ENCODE assay signal across 25 cellular contexts in genomic region chr3:190671658-190672057, GRCh38.
DNase-seq lines count a peak whose midpoint lies in the region; ATAC-seq, FAIRE-seq and TF ChIP-seq lines count a peak whose summit lies in the region.
"Had no signal": no experiment of that assay in that cellular context is flagged by ENCODE, and none has a peak within 500 bp of the region (broad histone marks: within the 10 kb centered on the region; RNA-seq: fewer than 3 reads in every experiment).

No MANE protein-coding gene starts in this region.

- peak overlapping the region; percentile 84 for H3K27ac Mint-ChIP-seq in astrocyte (ENCODE audit: unreplicated experiment)
- H3K27ac Mint-ChIP-seq: activated naive CD4-positive, alpha-beta T cell treated with anti-CD3 and anti-CD28 coated beads, Interleukin-2, amount 10 ng/mL, durations not matched to agents 7 days and 5 days; brain; CD4-positive, alpha-beta memory T cell had no signal

- peaks cover 12% of the 10 kb centered on the region for H3K4me1 ChIP-seq in GM23248 (ENCODE audit: insufficient read depth)
- H3K4me1 ChIP-seq in astrocyte (ENCODE audit: insufficient read depth, low read length): peaks cover 21% of the 10 kb centered on the region
- H3K4me1 ChIP-seq in hepatocyte (ENCODE audit: insufficient read depth): no peaks in the 10 kb centered on the region
- H3K4me1 ChIP-seq: psoas muscle, spleen had no signal

- H2AFZ ChIP-seq in GM23248 (no peak overlapping the region), astrocyte (ENCODE audit: low read depth, low read length) (no peak overlapping the region), hepatocyte (no peak overlapping the region)

- peak; percentile 7 for DNase-seq in AG08395 (ENCODE audit: low spot score)
- peak; percentile 34 for DNase-seq in GM23248
- peak; percentile 88 for DNase-seq in astrocyte (ENCODE audit: low read depth)
- DNase-seq in foreskin fibroblast: peak; percentile 4 to 7
- DNase-seq in NCI-H2029 treated with DMSO at 0.1 percent for 48 hours (lab: John Stamatoyannopoulos, UW): no peak
- no peak for DNase-seq in hepatocyte (ENCODE audit: low spot score)
- DNase-seq: ACHN; activated CD4-positive, alpha-beta T cell treated with anti-CD3 and anti-CD28 coated beads, Interleukin-2, amount 50 U/mL, for 4 hours; activated naive CD4-positive, alpha-beta T cell treated with anti-CD3 and anti-CD28 coated beads, Interleukin-2, amount 10 ng/mL, durations not matched to agents 7 days and 5 days; activated T-cell treated with anti-CD3 and anti-CD28 coated beads for 4 hours; CD4-positive, alpha-beta memory T cell; cortex of kidney; DMS79; Karpas-422; NCI-H2171; NCI-H526; psoas muscle; SHP77 treated with DMSO at 0.1 percent for 48 hours; spleen; T-helper 2 cell; WERI-Rb-1 had no signal

- no peak overlapping the region for H3K4me3 Mint-ChIP-seq in astrocyte (ENCODE audit: unreplicated experiment)
- H3K4me3 Mint-ChIP-seq: activated naive CD4-positive, alpha-beta T cell treated with anti-CD3 and anti-CD28 coated beads, Interleukin-2, amount 10 ng/mL, durations not matched to agents 7 days and 5 days; brain; CD4-positive, alpha-beta memory T cell; neural crest cell had no signal

- H3K4me3 ChIP-seq in GM23248 (no peak overlapping the region), astrocyte (ENCODE audit: insufficient read depth, low read depth, low read length) (no peak overlapping the region), foreskin fibroblast (ENCODE audit: low read depth in 1 of 2, low read length in 2 of 2) (no peak overlapping the region), hepatocyte (no peak overlapping the region)
- H3K4me3 ChIP-seq: psoas muscle, spleen had no signal

- no peak for ATAC-seq in HG03108 (IDR thresholded peaks at IDR 0.05; ENCODE audit: unreplicated experiment)
- ATAC-seq in HG03025 (IDR thresholded peaks at IDR 0.05; ENCODE audit: low FRiP score, unreplicated experiment): no peak
- ATAC-seq: psoas muscle had no signal

- H3K4me2 ChIP-seq in GM23248 (ENCODE audit: unreplicated experiment): no peak overlapping the region
- peak overlapping the region; percentile 18 for H3K4me2 ChIP-seq in astrocyte (ENCODE audit: low read length)
- H3K4me2 ChIP-seq in hepatocyte: no peak overlapping the region

- in situ Hi-C loops in GM23248 (cut with MboI): no loop called here

- H3K9me3 Mint-ChIP-seq in astrocyte (ENCODE audit: unreplicated experiment): peaks cover 2% of the 10 kb centered on the region
- H3K9me3 Mint-ChIP-seq: activated naive CD4-positive, alpha-beta T cell treated with anti-CD3 and anti-CD28 coated beads, Interleukin-2, amount 10 ng/mL, durations not matched to agents 7 days and 5 days; brain; CD4-positive, alpha-beta memory T cell; neural crest cell had no signal

- no peak for TF ChIP-seq CTCF in astrocyte (IDR thresholded peaks at IDR 0.05; ENCODE audit: insufficient read depth, low read depth, low read length)
- TF ChIP-seq CTCF in foreskin fibroblast (IDR thresholded peaks at IDR 0.05; ENCODE audit: low read depth, low read length): no peak
- no peak for TF ChIP-seq CTCF in hepatocyte (IDR thresholded peaks at IDR 0.05; ENCODE audit: poor library complexity)

- peaks cover 11% of the 10 kb centered on the region; the same call in 1 of the 2 replicates for H3F3A ChIP-seq in GM23248 (ENCODE audit: insufficient read depth)

- H3K9me3 ChIP-seq in GM23248 (ENCODE audit: low read depth) (no peaks in the 10 kb centered on the region), astrocyte (ENCODE audit: insufficient read depth, low read depth, low read length) (no peaks in the 10 kb centered on the region), hepatocyte (ENCODE audit: low read depth) (no peaks in the 10 kb centered on the region)
- H3K9me3 ChIP-seq: psoas muscle, spleen had no signal

- H4K20me1 ChIP-seq in GM23248 (ENCODE audit: insufficient read depth) (no peaks in the 10 kb centered on the region), astrocyte (ENCODE audit: insufficient read depth, low read length) (no peaks in the 10 kb centered on the region), hepatocyte (ENCODE audit: insufficient read depth, poor library complexity, severe bottlenecking) (no peaks in the 10 kb centered on the region)

- H3K27me3 ChIP-seq in GM23248 (replicated peaks; ENCODE audit: insufficient read depth) (no peaks in the 10 kb centered on the region), astrocyte (ENCODE audit: insufficient read depth, low read length) (no peaks in the 10 kb centered on the region), hepatocyte (no peaks in the 10 kb centered on the region)
- H3K27me3 ChIP-seq: spleen had no signal

- H3K27ac ChIP-seq in GM23248: no peak overlapping the region
- peak overlapping the region; percentile 66 for H3K27ac ChIP-seq in astrocyte (ENCODE audit: low read depth, low read length)
- H3K27ac ChIP-seq in hepatocyte: no peak overlapping the region
- H3K27ac ChIP-seq: psoas muscle, spleen, WERI-Rb-1 had no signal

- H3K79me2 ChIP-seq in GM23248 (ENCODE audit: insufficient read depth) (no peaks in the 10 kb centered on the region), astrocyte (ENCODE audit: insufficient read depth, low read length) (no peaks in the 10 kb centered on the region), hepatocyte (no peaks in the 10 kb centered on the region)

- H3K9ac ChIP-seq in GM23248 (no peak overlapping the region), astrocyte (ENCODE audit: low read length) (no peak overlapping the region)

- H3K36me3 ChIP-seq in GM23248 (ENCODE audit: low read depth) (no peaks in the 10 kb centered on the region), astrocyte (ENCODE audit: insufficient read depth, low read length) (no peaks in the 10 kb centered on the region), hepatocyte (replicated peaks; ENCODE audit: insufficient read depth, low read depth) (no peaks in the 10 kb centered on the region)
- H3K36me3 ChIP-seq: spleen, WERI-Rb-1 had no signal

- H3K27me3 Mint-ChIP-seq in astrocyte (ENCODE audit: low read depth, unreplicated experiment): no peaks in the 10 kb centered on the region
- H3K27me3 Mint-ChIP-seq: brain had no signal

- H3K36me3 Mint-ChIP-seq in astrocyte (ENCODE audit: low read depth, unreplicated experiment): no peaks in the 10 kb centered on the region
- H3K36me3 Mint-ChIP-seq: activated naive CD4-positive, alpha-beta T cell treated with anti-CD3 and anti-CD28 coated beads, Interleukin-2, amount 10 ng/mL, durations not matched to agents 7 days and 5 days; brain; CD4-positive, alpha-beta memory T cell had no signal

- peaks cover 10% of the 10 kb centered on the region for H3K4me1 Mint-ChIP-seq in astrocyte (ENCODE audit: low read depth, unreplicated experiment)
- H3K4me1 Mint-ChIP-seq: activated naive CD4-positive, alpha-beta T cell treated with anti-CD3 and anti-CD28 coated beads, Interleukin-2, amount 10 ng/mL, durations not matched to agents 7 days and 5 days; CD4-positive, alpha-beta memory T cell had no signal

- H3K9me2 ChIP-seq in GM23248 (ENCODE audit: insufficient read depth) (no peaks in the 10 kb centered on the region), hepatocyte (replicated peaks; ENCODE audit: insufficient read depth) (peaks cover 3% of the 10 kb centered on the region)

- 82 to 84% methylated on average over 4 of the region's 4 CpGs for WGBS in GM23248 (ENCODE audit: low coverage in 1 of 2, low lambda C conversion rate in 2 of 2, missing lambda C conversion rate in 2 of 2), 2 experiments
- WGBS in hepatocyte (ENCODE audit: low lambda C conversion rate, missing lambda C conversion rate): 88% methylated on average over 4 of the region's 4 CpGs

- FAIRE-seq in astrocyte (lab: Jason Lieb, UNC): no peak

Comparison
In these comparisons a context has a peak if more than half of its experiments do, and no peak if none do; other contexts are left out.
1. DNase-seq: peak in AG08395 (single experiment), GM23248 (single experiment), astrocyte (single experiment) and foreskin fibroblast (2 of 2); none in NCI-H2029 treated with DMSO at 0.1 percent for 48 hours (single experiment) and hepatocyte (single experiment).